ENCODE assay signal across 25 cellular contexts in the genomic region with DNA sequence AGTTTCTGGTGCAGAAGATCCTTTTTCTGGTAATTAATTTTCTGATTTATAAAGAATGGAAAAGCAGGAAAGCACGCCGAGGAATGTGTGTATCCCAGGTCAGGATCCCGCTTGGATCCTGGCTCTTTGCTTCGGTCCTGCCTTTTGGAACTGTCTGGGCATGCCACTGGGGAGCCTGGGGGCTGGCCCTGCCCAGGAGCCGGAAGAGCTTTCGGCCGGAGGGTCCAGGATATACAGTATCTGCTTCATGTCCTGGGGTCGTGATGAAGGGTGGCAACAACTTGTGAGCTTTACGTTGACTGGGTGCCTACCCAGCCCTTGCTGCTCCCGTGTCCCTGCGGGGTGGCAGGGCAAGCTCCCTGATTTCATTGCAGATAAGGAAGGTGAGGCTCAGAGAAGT. TPM values are rescaled to one million over a fixed set of nuclear protein-coding genes. Genes with fewer than 3 reads are reported as not detected.
DNase-seq lines count a peak whose midpoint lies in the region; ATAC-seq and TF ChIP-seq lines count a peak whose summit lies in the region.
"Had no signal": no experiment of that assay in that cellular context is flagged by ENCODE, and none has a peak within 500 bp of the region (broad histone marks: within the 10 kb centered on the region; RNA-seq: fewer than 3 reads in every experiment).

No MANE protein-coding gene starts in this region.

- peak overlapping the region in 8 of 10 donors; percentile 74 to 86 (median 82) for H3K27ac ChIP-seq in heart right ventricle
- H3K27ac ChIP-seq: hepatocyte, neutrophil, SK-N-MC, suprapubic skin had no signal

- peaks cover 0 to 55% (median 28%) of the 10 kb centered on the region in 9 donors for H3K4me1 ChIP-seq in heart right ventricle
- H3K4me1 ChIP-seq: HAP-1 had no signal

- no peaks in the 10 kb centered on the region for H3K36me3 ChIP-seq in heart right ventricle
- H3K36me3 ChIP-seq: HAP-1, neutrophil, suprapubic skin had no signal

- no peaks in the 10 kb centered on the region for H3K9me3 ChIP-seq in heart right ventricle
- H3K9me3 ChIP-seq: Caco-2, HAP-1, neutrophil, suprapubic skin had no signal

- no peaks in the 10 kb centered on the region for H3K27me3 ChIP-seq in heart right ventricle
- H3K27me3 ChIP-seq: hepatocyte, neutrophil, suprapubic skin had no signal

- H3K4me1 Mint-ChIP-seq in central memory CD8-positive, alpha-beta T cell: peaks cover 34% of the 10 kb centered on the region
- H3K4me1 Mint-ChIP-seq in memory B cell (peaks cover 39% of the 10 kb centered on the region), WTC11 (no peaks in the 10 kb centered on the region)

- no peaks in the 10 kb centered on the region for H3K9me3 Mint-ChIP-seq in central memory CD8-positive, alpha-beta T cell
- H3K9me3 Mint-ChIP-seq in memory B cell: no peaks in the 10 kb centered on the region
- peaks cover 13% of the 10 kb centered on the region for H3K9me3 Mint-ChIP-seq in WTC11
- H3K9me3 Mint-ChIP-seq: activated CD4-positive, alpha-beta T cell treated with anti-CD3 and anti-CD28 coated beads, Interleukin-2, amount 10 ng/mL, durations not matched to agents 7 days and 5 days; immature natural killer cell had no signal

- H3K36me3 Mint-ChIP-seq in central memory CD8-positive, alpha-beta T cell (ENCODE audit: insufficient read depth): peaks cover 12% of the 10 kb centered on the region
- H3K36me3 Mint-ChIP-seq in memory B cell (no peaks in the 10 kb centered on the region), WTC11 (peaks cover 8% of the 10 kb centered on the region)

- ATAC-seq in heart right ventricle (no peak), Right ventricle myocardium superior (ENCODE audit: poor library complexity) (no peak), memory B cell (ENCODE audit: low read depth) (no peak), WTC11 (no peak), GM19023 (IDR thresholded peaks at IDR 0.05; ENCODE audit: unreplicated experiment) (no peak)
- no peak for ATAC-seq in central memory CD8-positive, alpha-beta T cell (replicated peaks; ENCODE audit: extremely low read depth, poor library complexity, severe bottlenecking)

- intact Hi-C loops in heart right ventricle (cut with DNase I): no loop called here
- intact Hi-C loops in Right ventricle myocardium superior (cut with DNase I): no loop called here

- H3K27ac Mint-ChIP-seq in central memory CD8-positive, alpha-beta T cell (ENCODE audit: low read depth): peak overlapping the region; percentile 71
- H3K27ac Mint-ChIP-seq in memory B cell (no peak overlapping the region), WTC11 (no peak overlapping the region)
- H3K27ac Mint-ChIP-seq: activated CD4-positive, alpha-beta T cell treated with anti-CD3 and anti-CD28 coated beads, Interleukin-2, amount 10 ng/mL, durations not matched to agents 7 days and 5 days had no signal

- POLR2A ChIA-PET in WTC11 (lab: Charles Lee): no interaction called here

- DNase-seq in heart right ventricle (no peak), Right ventricle myocardium superior (no peak), memory B cell (ENCODE audit: low spot score in 2 of 2) (no peak), WTC11 (ENCODE audit: low spot score) (no peak)
- no peak for DNase-seq in central memory CD8-positive, alpha-beta T cell (ENCODE audit: low spot score in 2 of 2)
- no peak for DNase-seq in stimulated activated CD4-positive, alpha-beta T cell treated with anti-CD3 and anti-CD28 coated beads, Interleukin-2, amount 100 ng/mL, for 48 hours
- no peak for DNase-seq in NK-92 treated with Interleukin-12 subunit alpha and Interleukin-12 subunit beta, amount 100 ng/mL, for 24 hours (lab: John Stamatoyannopoulos, UW)
- DNase-seq: activated CD4-positive, alpha-beta T cell treated with anti-CD3 and anti-CD28 coated beads, Interleukin-2, amount 10 ng/mL, durations not matched to agents 7 days and 5 days; Caco-2; DND-41; erythroblast; foreskin fibroblast; immature natural killer cell; KG1; NCI-H524 treated with DMSO at 0.1 percent for 48 hours had no signal

- H3K27me3 Mint-ChIP-seq in central memory CD8-positive, alpha-beta T cell: no peaks in the 10 kb centered on the region
- H3K27me3 Mint-ChIP-seq in memory B cell (peaks cover 2% of the 10 kb centered on the region), WTC11 (ENCODE audit: low read depth) (peaks cover 6% of the 10 kb centered on the region)

- CTCF ChIA-PET in WTC11 (lab: Charles Lee): interaction anchor here (0.7 to 1.8 kb wide), 2 partner anchors 32 to 35 kb away, joined by 4 to 5 read pairs; no protein-coding TSS in a partner anchor

- TF ChIP-seq CTCF in heart right ventricle (IDR thresholded peaks at IDR 0.05) (no peak), WTC11 (IDR thresholded peaks at IDR 0.05) (no peak)

- no peak overlapping the region for H3K4me3 Mint-ChIP-seq in central memory CD8-positive, alpha-beta T cell
- peak overlapping the region; percentile 79 for H3K4me3 Mint-ChIP-seq in memory B cell
- H3K4me3 Mint-ChIP-seq in WTC11: no peak overlapping the region
- H3K4me3 Mint-ChIP-seq: activated CD4-positive, alpha-beta T cell treated with anti-CD3 and anti-CD28 coated beads, Interleukin-2, amount 10 ng/mL, durations not matched to agents 7 days and 5 days; immature natural killer cell had no signal

- 57 to 61% methylated on average over 11 of the region's 11 CpGs for WGBS in heart right ventricle, 2 donors

- peak overlapping the region in 1 of 10 donors; percentile 29 for H3K4me3 ChIP-seq in heart right ventricle
- H3K4me3 ChIP-seq: HAP-1, hepatocyte, SK-N-MC had no signal

TF ChIP-seq in WTC11, 78 proteins besides CTCF, POLR2A, EP300 and RAD21 (continues in another document):
- TF ChIP-seq, protein P1, sequence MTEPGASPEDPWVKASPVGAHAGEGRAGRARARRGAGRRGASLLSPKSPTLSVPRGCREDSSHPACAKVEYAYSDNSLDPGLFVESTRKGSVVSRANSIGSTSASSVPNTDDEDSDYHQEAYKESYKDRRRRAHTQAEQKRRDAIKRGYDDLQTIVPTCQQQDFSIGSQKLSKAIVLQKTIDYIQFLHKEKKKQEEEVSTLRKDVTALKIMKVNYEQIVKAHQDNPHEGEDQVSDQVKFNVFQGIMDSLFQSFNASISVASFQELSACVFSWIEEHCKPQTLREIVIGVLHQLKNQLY (CRISPR knock-in tag; IDR thresholded peaks at IDR 0.05): no peak
- TF ChIP-seq KAT7 (CRISPR knock-in tag; IDR thresholded peaks at IDR 0.05; ENCODE audit: borderline replicate concordance): no peak
- TF ChIP-seq, protein P2, sequence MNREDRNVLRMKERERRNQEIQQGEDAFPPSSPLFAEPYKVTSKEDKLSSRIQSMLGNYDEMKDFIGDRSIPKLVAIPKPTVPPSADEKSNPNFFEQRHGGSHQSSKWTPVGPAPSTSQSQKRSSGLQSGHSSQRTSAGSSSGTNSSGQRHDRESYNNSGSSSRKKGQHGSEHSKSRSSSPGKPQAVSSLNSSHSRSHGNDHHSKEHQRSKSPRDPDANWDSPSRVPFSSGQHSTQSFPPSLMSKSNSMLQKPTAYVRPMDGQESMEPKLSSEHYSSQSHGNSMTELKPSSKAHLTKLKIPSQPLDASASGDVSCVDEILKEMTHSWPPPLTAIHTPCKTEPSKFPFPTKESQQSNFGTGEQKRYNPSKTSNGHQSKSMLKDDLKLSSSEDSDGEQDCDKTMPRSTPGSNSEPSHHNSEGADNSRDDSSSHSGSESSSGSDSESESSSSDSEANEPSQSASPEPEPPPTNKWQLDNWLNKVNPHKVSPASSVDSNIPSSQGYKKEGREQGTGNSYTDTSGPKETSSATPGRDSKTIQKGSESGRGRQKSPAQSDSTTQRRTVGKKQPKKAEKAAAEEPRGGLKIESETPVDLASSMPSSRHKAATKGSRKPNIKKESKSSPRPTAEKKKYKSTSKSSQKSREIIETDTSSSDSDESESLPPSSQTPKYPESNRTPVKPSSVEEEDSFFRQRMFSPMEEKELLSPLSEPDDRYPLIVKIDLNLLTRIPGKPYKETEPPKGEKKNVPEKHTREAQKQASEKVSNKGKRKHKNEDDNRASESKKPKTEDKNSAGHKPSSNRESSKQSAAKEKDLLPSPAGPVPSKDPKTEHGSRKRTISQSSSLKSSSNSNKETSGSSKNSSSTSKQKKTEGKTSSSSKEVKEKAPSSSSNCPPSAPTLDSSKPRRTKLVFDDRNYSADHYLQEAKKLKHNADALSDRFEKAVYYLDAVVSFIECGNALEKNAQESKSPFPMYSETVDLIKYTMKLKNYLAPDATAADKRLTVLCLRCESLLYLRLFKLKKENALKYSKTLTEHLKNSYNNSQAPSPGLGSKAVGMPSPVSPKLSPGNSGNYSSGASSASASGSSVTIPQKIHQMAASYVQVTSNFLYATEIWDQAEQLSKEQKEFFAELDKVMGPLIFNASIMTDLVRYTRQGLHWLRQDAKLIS (CRISPR knock-in tag; IDR thresholded peaks at IDR 0.05; ENCODE audit: borderline replicate concordance): no peak
- TF ChIP-seq, protein P3, sequence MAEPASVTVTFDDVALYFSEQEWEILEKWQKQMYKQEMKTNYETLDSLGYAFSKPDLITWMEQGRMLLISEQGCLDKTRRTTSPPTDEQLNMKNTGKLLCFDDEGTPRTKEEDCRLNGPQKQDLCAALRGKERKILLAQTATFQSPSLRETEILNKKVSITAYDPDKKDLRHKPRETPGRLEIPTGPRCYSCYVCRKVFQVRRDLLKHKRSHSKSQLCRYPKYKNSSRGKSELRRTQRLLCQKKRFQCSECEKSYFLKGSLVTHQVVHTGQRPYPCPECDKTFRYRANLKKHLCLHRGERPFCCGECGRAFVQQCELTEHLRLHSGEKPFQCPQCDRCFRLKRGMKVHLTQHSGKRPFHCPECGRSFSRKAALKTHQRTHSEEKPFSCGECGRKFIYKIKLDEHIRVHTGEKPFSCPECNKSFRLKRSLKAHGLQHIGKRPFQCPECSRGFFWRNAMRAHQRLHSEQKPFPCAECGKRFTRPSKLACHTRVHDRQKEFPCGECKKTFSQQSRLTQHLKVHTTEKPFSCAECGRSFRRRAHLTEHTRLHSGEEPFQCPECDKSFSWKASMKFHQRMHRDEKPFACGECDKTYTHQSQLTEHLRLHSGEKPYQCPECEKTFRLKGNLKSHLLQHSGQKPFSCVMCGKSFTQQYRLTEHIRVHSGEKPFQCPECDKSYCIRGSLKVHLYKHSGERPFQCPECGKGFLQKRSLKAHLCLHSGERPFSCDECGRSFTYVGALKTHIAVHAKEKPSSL (CRISPR knock-in tag; conservative IDR thresholded peaks at IDR 0.05): no peak
- TF ChIP-seq, protein P4, sequence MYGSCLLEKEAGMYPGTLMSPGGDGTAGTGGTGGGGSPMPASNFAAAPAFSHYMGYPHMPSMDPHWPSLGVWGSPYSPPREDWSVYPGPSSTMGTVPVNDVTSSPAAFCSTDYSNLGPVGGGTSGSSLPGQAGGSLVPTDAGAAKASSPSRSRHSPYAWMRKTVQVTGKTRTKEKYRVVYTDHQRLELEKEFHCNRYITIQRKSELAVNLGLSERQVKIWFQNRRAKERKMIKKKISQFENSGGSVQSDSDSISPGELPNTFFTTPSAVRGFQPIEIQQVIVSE (CRISPR knock-in tag; IDR thresholded peaks at IDR 0.05; ENCODE audit: borderline replicate concordance): no peak
- TF ChIP-seq ZNF232 (CRISPR knock-in tag; IDR thresholded peaks at IDR 0.05): no peak
- no peak for TF ChIP-seq MYBL2 (CRISPR knock-in tag; IDR thresholded peaks at IDR 0.05)
- TF ChIP-seq SP1 (CRISPR knock-in tag; conservative IDR thresholded peaks at IDR 0.05): no peak

RNA-seq across cellular contexts. Expression of a gene that starts 2.4 kb away (rescaled TPM):
- total RNA-seq in heart right ventricle (not detected), Right ventricle myocardium superior (not detected), WTC11 (2021) (0.04 to 0.09 TPM in 2 of 3 replicates, not detected in the other)
- polyA plus RNA-seq in heart right ventricle: not detected
- total RNA-seq: hepatocyte, pulmonary artery endothelial cell, ureter had no signal
- polyA plus RNA-seq: BJ, hepatocyte, immature natural killer cell, liver had no signal
